In genomic region chr11:11022126-11022730, GRCh38 we compare ENCODE assay signal across 8 cellular contexts.
DNase-seq lines count a peak whose midpoint lies in the region; ATAC-seq and TF ChIP-seq lines count a peak whose summit lies in the region.

No MANE protein-coding gene starts in this region.

- H3K4me3 Mint-ChIP-seq in activated T-cell treated with anti-CD3 and anti-CD28 coated beads, Interleukin-2, amount 50 U/mL, for 4 hours, result no peak overlapping the region
- H3K4me3 Mint-ChIP-seq in neural crest cell, result no peak overlapping the region

- peaks cover 4% of the 10 kb centered on the region for H3K27me3 Mint-ChIP-seq in activated T-cell treated with anti-CD3 and anti-CD28 coated beads, Interleukin-2, amount 50 U/mL, for 4 hours (ENCODE audit: low read depth)
- peaks cover 4% of the 10 kb centered on the region for H3K27me3 Mint-ChIP-seq in neural crest cell (ENCODE audit: low read depth)

- H3K4ac ChIP-seq in mesenchymal stem cell (ENCODE audit: low read depth in 1 of 2, low read length in 2 of 2), result no peak overlapping the region

- H3K9me3 ChIP-seq in mesenchymal stem cell (ENCODE audit: control insufficient read depth, low read length) (no peaks in the 10 kb centered on the region), testis (no peaks in the 10 kb centered on the region)

- H3K14ac ChIP-seq in mesenchymal stem cell (ENCODE audit: low read length in 2 of 2), result no peak overlapping the region

- H3K36me3 ChIP-seq in mesenchymal stem cell (ENCODE audit: control insufficient read depth in 1 of 2, insufficient read depth in 2 of 2, low read depth in 1 of 2, low read length in 2 of 2) (no peaks in the 10 kb centered on the region), testis (ENCODE audit: low read depth, missing control alignments) (no peaks in the 10 kb centered on the region)

- H2AK5ac ChIP-seq in mesenchymal stem cell (ENCODE audit: low read length, severe bottlenecking), result no peak overlapping the region

- WGBS in mesenchymal stem cell, result 31% methylated on average over 2 of the region's 4 CpGs
- WGBS in testis, 2 donors, result 38 to 39% methylated on average over 4 of the region's 4 CpGs

- H2BK120ac ChIP-seq in mesenchymal stem cell (ENCODE audit: low read depth, low read length), result no peak overlapping the region

- H3K9me3 Mint-ChIP-seq in activated T-cell treated with anti-CD3 and anti-CD28 coated beads, Interleukin-2, amount 50 U/mL, for 4 hours, result no peaks in the 10 kb centered on the region
- H3K9me3 Mint-ChIP-seq in neural crest cell, result no peaks in the 10 kb centered on the region

- DNase-seq in activated T-cell treated with anti-CD3 and anti-CD28 coated beads for 4 hours, result peak; percentile 27
- DNase-seq in activated T-cell treated with anti-CD3 and anti-CD28 coated beads, Interleukin-2, amount 50 U/mL, for 4 hours, result no peak
- DNase-seq in NCI-H146 (lab: John Stamatoyannopoulos, UW), result peak; percentile 16
- DNase-seq in central memory CD4-positive, alpha-beta T cell, result peak; percentile 11
- no peak for DNase-seq in neural crest cell (ENCODE audit: low read depth, low spot score)
- no peak for DNase-seq in mesenchymal stem cell
- DNase-seq in testis, result no peak

- TF ChIP-seq POLR2A in testis (IDR thresholded peaks at IDR 0.05), result no peak

- H3K27ac ChIP-seq in mesenchymal stem cell (ENCODE audit: low read length, poor library complexity, severe bottlenecking), result no peak overlapping the region
- no peak overlapping the region for H3K27ac ChIP-seq in testis

- H3K4me2 ChIP-seq in mesenchymal stem cell (ENCODE audit: low read length, poor library complexity, severe bottlenecking), result no peak overlapping the region

- no peaks in the 10 kb centered on the region for H3K4me1 Mint-ChIP-seq in activated T-cell treated with anti-CD3 and anti-CD28 coated beads, Interleukin-2, amount 50 U/mL, for 4 hours (ENCODE audit: low read depth)
- H3K4me1 Mint-ChIP-seq in neural crest cell, result peaks cover 4% of the 10 kb centered on the region

- H3K4me3 ChIP-seq in mesenchymal stem cell (ENCODE audit: insufficient read depth in 1 of 2, low read depth in 1 of 2, low read length in 2 of 2) (no peak overlapping the region), testis (no peak overlapping the region)

- intact Hi-C loops in testis (cut with DNase I; ENCODE audit: low total_unique reads), result loop anchor here (10.0 kb wide), 1 partner anchor 227 kb away; no protein-coding TSS in a partner anchor

- ATAC-seq in activated T-cell treated with anti-CD3 and anti-CD28 coated beads, Interleukin-2, amount 50 U/mL, for 4 hours, result no peak
- no peak for ATAC-seq in GM18498 (IDR thresholded peaks at IDR 0.05; ENCODE audit: unreplicated experiment)

- no peak overlapping the region for H2BK15ac ChIP-seq in mesenchymal stem cell (ENCODE audit: low read depth, poor library complexity, severe bottlenecking)

- H3K4me1 ChIP-seq in mesenchymal stem cell (ENCODE audit: control insufficient read depth, insufficient read depth, low read depth, low read length), result no peaks in the 10 kb centered on the region
- no peaks in the 10 kb centered on the region for H3K4me1 ChIP-seq in testis

- no peak overlapping the region for H3K18ac ChIP-seq in mesenchymal stem cell (ENCODE audit: low read depth in 1 of 2, low read length in 2 of 2)

- H2BK5ac ChIP-seq in mesenchymal stem cell (ENCODE audit: low read depth, low read length, poor library complexity, severe bottlenecking), result no peak overlapping the region

- H3K23ac ChIP-seq in mesenchymal stem cell (ENCODE audit: low read length in 2 of 2), result no peak overlapping the region

- no peaks in the 10 kb centered on the region for H3K36me3 Mint-ChIP-seq in activated T-cell treated with anti-CD3 and anti-CD28 coated beads, Interleukin-2, amount 50 U/mL, for 4 hours (ENCODE audit: insufficient read depth)
- H3K36me3 Mint-ChIP-seq in neural crest cell (ENCODE audit: low read depth), result no peaks in the 10 kb centered on the region

- no peak overlapping the region for H3K27ac Mint-ChIP-seq in neural crest cell (ENCODE audit: unreplicated experiment)

- peak; percentile 72 for TF ChIP-seq CTCF in neural crest cell (conservative IDR thresholded peaks at IDR 0.05)
- peak in 1 of 3 experiments; percentile 14 for TF ChIP-seq CTCF in testis (IDR thresholded peaks at IDR 0.05)

- H3K79me1 ChIP-seq in mesenchymal stem cell (replicated peaks; ENCODE audit: low read length, poor library complexity, severe bottlenecking), result no peaks in the 10 kb centered on the region

- H2AFZ ChIP-seq in mesenchymal stem cell (ENCODE audit: low read depth, low read length), result no peak overlapping the region

- H4K8ac ChIP-seq in mesenchymal stem cell (ENCODE audit: low read length), result no peak overlapping the region

- H3K9ac ChIP-seq in mesenchymal stem cell (ENCODE audit: low read length), result no peak overlapping the region

- H3K27me3 ChIP-seq in mesenchymal stem cell (ENCODE audit: control insufficient read depth in 1 of 2, insufficient read depth in 1 of 2, low read length in 2 of 2) (no peaks in the 10 kb centered on the region), testis (no peaks in the 10 kb centered on the region)

- no peak overlapping the region for H4K91ac ChIP-seq in mesenchymal stem cell (ENCODE audit: low read length)

- H2BK12ac ChIP-seq in mesenchymal stem cell (ENCODE audit: low read length in 2 of 2), result peak overlapping the region in 1 of 2 experiments; percentile 66

Comparison
In these comparisons a context has a peak if more than half of its experiments do, and no peak if none do; other contexts are left out.
1. DNase-seq: peak in activated T-cell treated with anti-CD3 and anti-CD28 coated beads for 4 hours (single experiment), NCI-H146 (single experiment) and central memory CD4-positive, alpha-beta T cell (single experiment); none in activated T-cell treated with anti-CD3 and anti-CD28 coated beads, Interleukin-2, amount 50 U/mL, for 4 hours (single experiment), neural crest cell (single experiment), mesenchymal stem cell (single experiment) and testis (single experiment).